16 cellular contexts compared by ENCODE assay signal in the genomic region with DNA sequence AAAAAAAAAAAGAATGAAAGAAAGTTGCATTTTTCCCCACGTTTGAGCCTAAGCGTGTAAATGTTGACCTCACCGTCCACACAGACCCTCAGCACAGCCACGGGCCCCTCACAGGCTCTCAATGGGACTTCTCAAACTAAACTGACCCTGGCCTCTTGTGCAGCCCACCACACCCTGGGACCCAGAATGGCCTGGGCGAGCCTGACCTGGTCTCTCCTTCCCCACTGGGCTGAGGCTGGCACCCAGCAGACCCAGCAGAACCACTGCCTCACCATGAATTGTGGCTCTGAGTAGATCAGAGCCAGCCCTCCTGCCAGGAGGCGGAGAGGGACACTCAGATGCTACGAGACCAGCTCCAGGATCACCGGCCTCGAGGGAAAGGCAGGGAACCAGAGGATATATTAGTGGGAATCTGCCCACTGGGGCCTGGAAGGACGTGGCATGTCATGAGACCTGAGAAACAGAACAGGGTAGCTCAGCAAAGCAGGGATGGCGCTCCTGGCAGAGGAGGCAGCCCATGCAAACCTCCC.
"Had no signal": no experiment of that assay in that cellular context is flagged by ENCODE, and none has a peak within 500 bp of the region (broad histone marks: within the 10 kb centered on the region; RNA-seq: fewer than 3 reads in every experiment).

No MANE protein-coding gene starts in this region.

- DNase-seq: effector CD4-positive, alpha-beta T cell; foreskin melanocyte; hypothalamus; naive thymus-derived CD4-positive, alpha-beta T cell; nucleus accumbens; small intestine; stimulated activated CD4-positive, alpha-beta T cell treated with anti-CD3 and anti-CD28 coated beads, Interleukin-2, amount 100 ng/mL, for 48 hours; stimulated activated naive CD4-positive, alpha-beta T cell treated with Interleukin-2 at 50 U/mL for 16 hours; upper lobe of left lung; uterus had no signal

- H3K4me1 ChIP-seq: heart left ventricle, left lung, right atrium auricular region, upper lobe of left lung, uterus had no signal

- H3K9me3 ChIP-seq: left lung, ovary, upper lobe of left lung, uterus had no signal

- FAIRE-seq: islet of Langerhans, small intestine had no signal

- H3K4me3 ChIP-seq: coronary artery, heart left ventricle, left lung, ovary, right atrium auricular region, upper lobe of left lung, uterus had no signal

- ATAC-seq: left lung; naive thymus-derived CD4-positive, alpha-beta T cell had no signal

- H3K4me3 Mint-ChIP-seq: naive thymus-derived CD4-positive, alpha-beta T cell had no signal

- H3K27me3 ChIP-seq: ovary, right atrium auricular region, upper lobe of left lung, uterus had no signal

- H3K27ac ChIP-seq: coronary artery, heart left ventricle, left lung, ovary, right atrium auricular region, upper lobe of left lung, uterus had no signal

- H3K27ac Mint-ChIP-seq: naive thymus-derived CD4-positive, alpha-beta T cell had no signal

- H3K36me3 Mint-ChIP-seq: naive thymus-derived CD4-positive, alpha-beta T cell had no signal

- H3K36me3 ChIP-seq: heart left ventricle, left lung, ovary, right atrium auricular region, upper lobe of left lung, uterus had no signal

- H3K4me1 Mint-ChIP-seq: naive thymus-derived CD4-positive, alpha-beta T cell had no signal
